ENCODE assay signal across 28 cellular contexts in the genomic region with DNA sequence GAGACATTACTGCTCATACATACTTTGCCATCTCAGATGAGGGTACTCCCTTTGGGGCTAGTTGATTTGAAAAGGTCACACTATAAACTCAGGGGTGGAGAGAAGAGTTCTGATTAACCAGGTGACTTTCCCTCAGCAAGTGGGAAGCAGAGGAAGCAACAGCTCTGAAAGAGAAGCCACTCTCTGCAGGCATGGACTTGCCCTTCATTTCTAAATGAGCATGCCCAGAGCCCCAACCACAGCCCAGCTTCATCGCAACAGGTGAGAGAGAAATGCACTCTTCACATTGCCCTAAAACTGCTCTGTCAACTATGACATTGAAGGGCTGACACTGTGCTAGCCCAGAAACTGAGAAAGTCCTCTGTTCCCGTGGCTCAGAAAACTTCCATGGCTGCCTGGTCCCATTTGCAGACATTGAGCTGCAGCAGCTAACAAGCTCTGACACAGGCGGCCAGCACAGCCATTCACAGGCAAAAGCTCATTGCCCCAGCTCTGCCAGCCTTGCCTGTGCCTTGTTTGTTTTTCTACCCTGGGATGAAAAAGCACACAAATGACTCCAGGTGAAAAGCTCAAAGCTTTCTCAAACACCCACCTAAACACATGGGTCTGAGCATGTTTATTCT.
DNase-seq lines count a peak whose midpoint lies in the region; ATAC-seq, FAIRE-seq and TF ChIP-seq lines count a peak whose summit lies in the region.
"Had no signal": no experiment of that assay in that cellular context is flagged by ENCODE, and none has a peak within 500 bp of the region (broad histone marks: within the 10 kb centered on the region; RNA-seq: fewer than 3 reads in every experiment).

No MANE protein-coding gene starts in this region.

- H3K27me3 ChIP-seq in GM23338 (ENCODE audit: insufficient read depth) (no peaks in the 10 kb centered on the region), bronchial epithelial cell (ENCODE audit: control insufficient read depth, insufficient read depth, low read length) (no peaks in the 10 kb centered on the region)
- H3K27me3 ChIP-seq: body of pancreas, right atrium auricular region, upper lobe of left lung had no signal

- H3K4me3 ChIP-seq in GM23338 = no peak overlapping the region
- H3K4me3 ChIP-seq in bronchial epithelial cell (ENCODE audit: low read depth, low read length) = no peak overlapping the region
- H3K4me3 ChIP-seq: body of pancreas, right atrium auricular region, upper lobe of left lung had no signal

- H3K27me3 Mint-ChIP-seq in GM23338 (ENCODE audit: insufficient read depth, low read depth, poor library complexity) (no peaks in the 10 kb centered on the region), nephron progenitor cell (ENCODE audit: low read depth, poor library complexity) (peaks cover 9% of the 10 kb centered on the region)

- no peak overlapping the region for H3K27ac ChIP-seq in GM23338 (ENCODE audit: low read depth)
- H3K27ac ChIP-seq: body of pancreas, C4-2B, parathyroid adenoma, right atrium auricular region, upper lobe of left lung had no signal

- no peaks in the 10 kb centered on the region for H4K20me1 ChIP-seq in GM23338 (replicated peaks; ENCODE audit: insufficient read depth)

- no peaks in the 10 kb centered on the region for H3K4me1 Mint-ChIP-seq in GM23338
- H3K4me1 Mint-ChIP-seq in nephron progenitor cell = peaks cover 26% of the 10 kb centered on the region
- H3K4me1 Mint-ChIP-seq: immature natural killer cell; neural crest cell; stimulated activated naive B cell treated with anti-CD40 and anti-IgM and Interleukin-4, amounts not matched to agents 10 μg/mL and 1 μg/mL and 100 μg/mL, for 72 hours had no signal

- H3K4me1 ChIP-seq in GM23338 (ENCODE audit: insufficient read depth) = no peaks in the 10 kb centered on the region
- H3K4me1 ChIP-seq: body of pancreas, parathyroid adenoma, right atrium auricular region, upper lobe of left lung had no signal

- TF ChIP-seq CTCF in GM23338 (conservative IDR thresholded peaks at IDR 0.05; ENCODE audit: low read depth in 2 of 2) (no peak), bronchial epithelial cell (IDR thresholded peaks at IDR 0.05; ENCODE audit: insufficient read depth, low read length, severe bottlenecking) (no peak), nephron progenitor cell (IDR thresholded peaks at IDR 0.05) (no peak)

- H2AFZ ChIP-seq in GM23338 = peak overlapping the region; percentile 83; the same call in 1 of the 2 replicates
- H2AFZ ChIP-seq: parathyroid adenoma had no signal

- H3K36me3 Mint-ChIP-seq in GM23338 (ENCODE audit: low read depth) (no peaks in the 10 kb centered on the region), nephron progenitor cell (ENCODE audit: low read depth) (no peaks in the 10 kb centered on the region)
- H3K36me3 Mint-ChIP-seq: immature natural killer cell; stimulated activated naive B cell treated with anti-CD40 and anti-IgM and Interleukin-4, amounts not matched to agents 10 μg/mL and 1 μg/mL and 100 μg/mL, for 72 hours had no signal

- H3K36me3 ChIP-seq in GM23338 (ENCODE audit: insufficient read depth) (no peaks in the 10 kb centered on the region), bronchial epithelial cell (ENCODE audit: control insufficient read depth, insufficient read depth, low read length) (no peaks in the 10 kb centered on the region)
- H3K36me3 ChIP-seq: right atrium auricular region, upper lobe of left lung had no signal

- peaks cover 13% of the 10 kb centered on the region; the same call in 1 of the 2 replicates for H3K9me2 ChIP-seq in GM23338 (ENCODE audit: insufficient read depth)

- no peaks in the 10 kb centered on the region for H3F3A ChIP-seq in GM23338 (replicated peaks; ENCODE audit: low read depth)

- ATAC-seq in GM23338 (no peak), GM18907 (IDR thresholded peaks at IDR 0.05; ENCODE audit: unreplicated experiment) (no peak)
- ATAC-seq: body of pancreas; left colon; stimulated activated naive B cell treated with anti-CD40 and anti-IgM and Interleukin-4, amounts not matched to agents 10 μg/mL and 1 μg/mL and 100 μg/mL, for 72 hours had no signal

- H3K9me3 Mint-ChIP-seq in GM23338 (no peaks in the 10 kb centered on the region; the same call in 1 of the 3 replicates), nephron progenitor cell (peaks cover 8% of the 10 kb centered on the region)
- H3K9me3 Mint-ChIP-seq: activated T-helper 2 cell treated with anti-CD3 and anti-CD28 coated beads, Interferon-gamma antibody, Interleukin-2, Interleukin-4, amounts not matched to agents 10 μg/mL and 5 μg/mL and 100 μg/mL, durations not matched to agents 14 hours and 24 hours and 36 hours; neural crest cell; stimulated activated naive B cell treated with anti-CD40 and anti-IgM and Interleukin-4, amounts not matched to agents 10 μg/mL and 1 μg/mL and 100 μg/mL, for 72 hours had no signal

- H3K4me2 ChIP-seq in GM23338 = no peak overlapping the region

- H3K4me3 Mint-ChIP-seq in GM23338 = no peak overlapping the region
- no peak overlapping the region for H3K4me3 Mint-ChIP-seq in nephron progenitor cell
- H3K4me3 Mint-ChIP-seq: immature natural killer cell; neural crest cell; stimulated activated naive B cell treated with anti-CD40 and anti-IgM and Interleukin-4, amounts not matched to agents 10 μg/mL and 1 μg/mL and 100 μg/mL, for 72 hours had no signal

- DNase-seq in NCI-H1417 (lab: John Stamatoyannopoulos, UW) (peak; percentile 3 to 55 (median 16)), NCI-H1417 treated with DMSO at 0.1 percent for 48 hours (lab: John Stamatoyannopoulos, UW) (no peak), GM23338 (ENCODE audit: low spot score) (no peak), bronchial epithelial cell (ENCODE audit: low read depth) (peak; percentile 77), nephron progenitor cell (no peak), germinal center (ENCODE audit: low spot score) (no peak), iPS-NIHi7 (ENCODE audit: extremely low spot score) (no peak)
- DNase-seq: 8988T; activated CD4-positive, alpha-beta T cell treated with anti-CD3 and anti-CD28 coated beads for 4 hours; activated naive CD4-positive, alpha-beta T cell treated with anti-CD3 and anti-CD28 coated beads, Interleukin-2, amount 50 U/mL, for 16 hours; body of pancreas; GOT3; immature natural killer cell; left colon; NCI-H1048; NCI-H2029 treated with DMSO at 0.1 percent for 48 hours; NCI-H446; Right ventricle myocardium superior; small intestine; stimulated activated naive B cell treated with anti-CD40 and anti-IgM and Interleukin-4, amounts not matched to agents 10 μg/mL and 1 μg/mL and 100 μg/mL, for 72 hours; T-helper 9 cell; upper lobe of left lung had no signal

- H3K27ac Mint-ChIP-seq in GM23338 = no peak overlapping the region
- peak overlapping the region; percentile 18 for H3K27ac Mint-ChIP-seq in nephron progenitor cell
- H3K27ac Mint-ChIP-seq: activated T-helper 2 cell treated with anti-CD3 and anti-CD28 coated beads, Interferon-gamma antibody, Interleukin-2, Interleukin-4, amounts not matched to agents 10 μg/mL and 5 μg/mL and 100 μg/mL, durations not matched to agents 14 hours and 24 hours and 36 hours; immature natural killer cell; stimulated activated naive B cell treated with anti-CD40 and anti-IgM and Interleukin-4, amounts not matched to agents 10 μg/mL and 1 μg/mL and 100 μg/mL, for 72 hours had no signal

- H3K79me2 ChIP-seq in GM23338 (replicated peaks; ENCODE audit: insufficient read depth) = no peaks in the 10 kb centered on the region
- H3K79me2 ChIP-seq: parathyroid adenoma had no signal

- peak; percentile 55 for FAIRE-seq in bronchial epithelial cell (lab: Jason Lieb, UNC)
- FAIRE-seq: small intestine had no signal

TF ChIP-seq in GM23338, 12 proteins besides CTCF, POLR2A, EP300 and RAD21 (continues in another document):
- no peak for TF ChIP-seq ZNF114 (CRISPR knock-in tag; IDR thresholded peaks at IDR 0.05)
- TF ChIP-seq CREB1 (CRISPR knock-in tag; IDR thresholded peaks at IDR 0.05; ENCODE audit: low read depth) = no peak
- no peak for TF ChIP-seq JUNB (IDR thresholded peaks at IDR 0.05; ENCODE audit: unreplicated experiment)

Comparison
In these comparisons a context has a peak if more than half of its experiments do, and no peak if none do; other contexts are left out.
1. DNase-seq: peak in NCI-H1417 (3 of 3) and bronchial epithelial cell (single experiment); none in NCI-H1417 treated with DMSO at 0.1 percent for 48 hours (single experiment), GM23338 (single experiment), nephron progenitor cell (single experiment), germinal center (single experiment) and iPS-NIHi7 (single experiment).